ENCODE assay signal across 13 cellular contexts in the genomic region with DNA sequence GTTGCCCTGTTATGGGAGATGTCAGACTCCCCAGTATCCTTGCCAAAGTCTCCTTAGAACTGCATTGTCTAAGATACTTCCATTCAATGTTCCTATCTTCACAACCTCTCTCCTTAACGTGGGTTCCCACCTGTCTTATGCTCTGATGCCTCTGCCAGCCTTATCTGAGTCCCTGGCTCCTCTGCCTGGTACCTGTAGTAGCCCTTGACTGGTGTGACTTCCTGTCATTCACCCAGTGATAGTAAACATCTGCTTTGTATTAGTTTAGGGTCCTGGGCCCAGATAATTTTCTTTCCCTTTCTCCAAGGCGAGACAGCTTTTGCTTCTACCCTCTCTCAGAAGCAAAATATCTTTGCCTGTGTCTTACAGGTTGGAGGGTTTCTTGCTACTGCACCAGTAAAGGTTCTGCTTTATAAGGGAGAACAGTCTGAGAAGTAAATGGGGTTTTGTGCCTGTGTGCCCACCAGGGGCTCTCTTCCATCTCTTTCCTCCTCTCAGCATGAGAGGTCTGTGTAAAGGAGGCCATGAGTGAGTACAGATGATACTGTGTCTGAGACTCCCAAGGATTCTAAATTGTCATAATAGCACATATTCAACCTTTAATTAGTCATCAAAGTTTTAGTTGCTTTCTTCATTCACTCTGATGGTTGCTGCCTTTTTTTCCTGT.
DNase-seq lines count a peak whose midpoint lies in the region; ATAC-seq and TF ChIP-seq lines count a peak whose summit lies in the region.
"Had no signal": no experiment of that assay in that cellular context is flagged by ENCODE, and none has a peak within 500 bp of the region (broad histone marks: within the 10 kb centered on the region; RNA-seq: fewer than 3 reads in every experiment).

No MANE protein-coding gene starts in this region.

- H3K4me3 ChIP-seq in MM.1S (ENCODE audit: low read length) (no peak overlapping the region), endodermal cell (ENCODE audit: low read length) (no peak overlapping the region), sigmoid colon (no peak overlapping the region)
- H3K4me3 ChIP-seq: esophagus muscularis mucosa had no signal

- peak; percentile 37 for ATAC-seq in stimulated activated naive CD8-positive, alpha-beta T cell treated with anti-CD3 and anti-CD28 coated beads, Interleukin-15, amount 100 ng/mL, for 72 hours
- ATAC-seq in stimulated activated naive CD8-positive, alpha-beta T cell treated with anti-CD3 and anti-CD28 coated beads, Interleukin-15, Interleukin-2, amounts not matched to agents 100 U/mL and 50 U/mL, for 24 hours, result no peak
- ATAC-seq: T-helper 17 cell had no signal

- H3K4me3 Mint-ChIP-seq in stimulated activated naive CD8-positive, alpha-beta T cell treated with anti-CD3 and anti-CD28 coated beads, Interleukin-15, amount 100 ng/mL, for 72 hours, result no peak overlapping the region
- no peak overlapping the region for H3K4me3 Mint-ChIP-seq in endodermal cell
- H3K4me3 Mint-ChIP-seq: activated naive CD4-positive, alpha-beta T cell treated with anti-CD3 and anti-CD28 coated beads, Interleukin-2, amount 50 U/mL, for 24 hours; CD4-positive, alpha-beta T cell; T-helper 17 cell had no signal

- no peaks in the 10 kb centered on the region for H3K79me2 ChIP-seq in MM.1S (ENCODE audit: low read length)

- H3K9ac ChIP-seq in MM.1S (ENCODE audit: low read length), result no peak overlapping the region
- no peak overlapping the region for H3K9ac ChIP-seq in endodermal cell (ENCODE audit: extremely low read depth, low read length, poor library complexity, severe bottlenecking)

- peaks cover 0 to 7% of the 10 kb centered on the region in 2 donors for H3K9me3 Mint-ChIP-seq in stimulated activated naive CD8-positive, alpha-beta T cell treated with anti-CD3 and anti-CD28 coated beads, Interleukin-15, amount 100 ng/mL, for 72 hours
- no peaks in the 10 kb centered on the region for H3K9me3 Mint-ChIP-seq in endodermal cell
- H3K9me3 Mint-ChIP-seq: CD4-positive, alpha-beta T cell had no signal

- no peak for DNase-seq in stimulated activated naive CD8-positive, alpha-beta T cell treated with anti-CD3 and anti-CD28 coated beads, Interleukin-15, amount 100 ng/mL, for 72 hours
- DNase-seq in stimulated activated naive CD8-positive, alpha-beta T cell treated with anti-CD3 and anti-CD28 coated beads, Interleukin-15, Interleukin-2, amounts not matched to agents 100 U/mL and 50 U/mL, for 24 hours, result no peak
- no peak for DNase-seq in MM.1S
- peak; percentile 76 for DNase-seq in endodermal cell
- no peak for DNase-seq in pons (ENCODE audit: low spot score)
- DNase-seq in NCI-H187 treated with DMSO at 0.1 percent for 48 hours (lab: John Stamatoyannopoulos, UW), result no peak
- DNase-seq in sigmoid colon, result no peak
- no peak for DNase-seq in NOMO-1 treated with dmso at 0.1 percent for 144 hours (lab: John Stamatoyannopoulos, UW; ENCODE audit: unreplicated experiment)
- DNase-seq: CD4-positive, alpha-beta T cell; stimulated activated CD4-positive, alpha-beta T cell treated with anti-CD3 and anti-CD28 coated beads, Interleukin-2, amount 100 ng/mL, for 48 hours; T-helper 17 cell had no signal

- no peaks in the 10 kb centered on the region for H3K36me3 ChIP-seq in MM.1S (replicated peaks; ENCODE audit: insufficient read depth, low read length)
- H3K36me3 ChIP-seq in endodermal cell (ENCODE audit: control insufficient read depth, insufficient read depth, low read length), result no peaks in the 10 kb centered on the region
- no peaks in the 10 kb centered on the region for H3K36me3 ChIP-seq in sigmoid colon
- H3K36me3 ChIP-seq: esophagus muscularis mucosa had no signal

- H3K9me3 ChIP-seq in MM.1S (replicated peaks; ENCODE audit: insufficient read depth, low read length) (no peaks in the 10 kb centered on the region), endodermal cell (ENCODE audit: control insufficient read depth, low read length) (no peaks in the 10 kb centered on the region), sigmoid colon (no peaks in the 10 kb centered on the region)
- H3K9me3 ChIP-seq: esophagus muscularis mucosa had no signal

- peak overlapping the region in 1 of 2 donors; percentile 53 for H3K27ac Mint-ChIP-seq in stimulated activated naive CD8-positive, alpha-beta T cell treated with anti-CD3 and anti-CD28 coated beads, Interleukin-15, amount 100 ng/mL, for 72 hours
- H3K27ac Mint-ChIP-seq in endodermal cell, result no peak overlapping the region
- H3K27ac Mint-ChIP-seq: activated naive CD4-positive, alpha-beta T cell treated with anti-CD3 and anti-CD28 coated beads, Interleukin-2, amount 50 U/mL, for 24 hours; CD4-positive, alpha-beta T cell; T-helper 17 cell had no signal

- H3K4me1 ChIP-seq in MM.1S (ENCODE audit: low read length) (no peaks in the 10 kb centered on the region), endodermal cell (ENCODE audit: control insufficient read depth, insufficient read depth, low read length) (no peaks in the 10 kb centered on the region), sigmoid colon (no peaks in the 10 kb centered on the region)
- H3K4me1 ChIP-seq: esophagus muscularis mucosa had no signal

- WGBS in endodermal cell (ENCODE audit: insufficient coverage in 1 of 2, insufficient read length in 1 of 2), 2 experiments, result 43 to 64% methylated on average over 1 to 2 of the region's 2 CpGs
- WGBS in sigmoid colon, 2 donors, result 56 to 70% methylated on average over 2 of the region's 2 CpGs

- no peak for TF ChIP-seq EP300 in sigmoid colon (IDR thresholded peaks at IDR 0.05)

- no peak overlapping the region for H2AFZ ChIP-seq in MM.1S (ENCODE audit: low read length)

- TF ChIP-seq CTCF in MM.1S (IDR thresholded peaks at IDR 0.05; ENCODE audit: low read length), result peak; percentile 5; the same call in 1 of the 2 replicates
- peak; percentile 79 for TF ChIP-seq CTCF in endodermal cell (conservative IDR thresholded peaks at IDR 0.05)
- no peak for TF ChIP-seq CTCF in sigmoid colon (IDR thresholded peaks at IDR 0.05)

- H3K27me3 Mint-ChIP-seq in stimulated activated naive CD8-positive, alpha-beta T cell treated with anti-CD3 and anti-CD28 coated beads, Interleukin-15, amount 100 ng/mL, for 72 hours, result no peaks in the 10 kb centered on the region
- H3K27me3 Mint-ChIP-seq in endodermal cell (ENCODE audit: insufficient read depth), result peaks cover 6% of the 10 kb centered on the region
- H3K27me3 Mint-ChIP-seq: activated naive CD4-positive, alpha-beta T cell treated with anti-CD3 and anti-CD28 coated beads, Interleukin-2, amount 50 U/mL, for 24 hours; CD4-positive, alpha-beta T cell; T-helper 17 cell had no signal

- H3K4me2 ChIP-seq in MM.1S (ENCODE audit: low read depth, low read length), result no peak overlapping the region

- H3K27ac ChIP-seq in MM.1S (ENCODE audit: low read length) (no peak overlapping the region), endodermal cell (ENCODE audit: low read depth, low read length) (no peak overlapping the region), sigmoid colon (no peak overlapping the region)
- H3K27ac ChIP-seq: esophagus muscularis mucosa had no signal

- H3K27me3 ChIP-seq in MM.1S (replicated peaks; ENCODE audit: insufficient read depth, low read length) (no peaks in the 10 kb centered on the region), endodermal cell (ENCODE audit: control insufficient read depth, insufficient read depth, low read length, poor library complexity, severe bottlenecking) (no peaks in the 10 kb centered on the region), sigmoid colon (no peaks in the 10 kb centered on the region)
- H3K27me3 ChIP-seq: esophagus muscularis mucosa had no signal

- H3K36me3 Mint-ChIP-seq in endodermal cell (ENCODE audit: low read depth), result no peaks in the 10 kb centered on the region
- H3K36me3 Mint-ChIP-seq: activated naive CD4-positive, alpha-beta T cell treated with anti-CD3 and anti-CD28 coated beads, Interleukin-2, amount 50 U/mL, for 24 hours had no signal

- no peaks in the 10 kb centered on the region for H3F3A ChIP-seq in MM.1S (ENCODE audit: insufficient read depth, low read length)

- no peaks in the 10 kb centered on the region for H3K4me1 Mint-ChIP-seq in stimulated activated naive CD8-positive, alpha-beta T cell treated with anti-CD3 and anti-CD28 coated beads, Interleukin-15, amount 100 ng/mL, for 72 hours
- peaks cover 35% of the 10 kb centered on the region for H3K4me1 Mint-ChIP-seq in endodermal cell
- H3K4me1 Mint-ChIP-seq: activated naive CD4-positive, alpha-beta T cell treated with anti-CD3 and anti-CD28 coated beads, Interleukin-2, amount 50 U/mL, for 24 hours; T-helper 17 cell had no signal

- no peaks in the 10 kb centered on the region for H4K20me1 ChIP-seq in MM.1S (ENCODE audit: insufficient read depth, low read length)

- TF ChIP-seq POLR2A in sigmoid colon (IDR thresholded peaks at IDR 0.05), result no peak

- no peaks in the 10 kb centered on the region for H3K9me2 ChIP-seq in MM.1S (replicated peaks; ENCODE audit: insufficient read depth, low read length)

- intact Hi-C loops in sigmoid colon (cut with DNase I), result no loop called here

Comparison
In these comparisons a context has a peak if more than half of its experiments do, and no peak if none do; other contexts are left out.
1. CTCF ChIP-seq: peak in MM.1S (single experiment) and endodermal cell (single experiment); none in sigmoid colon (0 of 4).